Comparison of ENCODE assay signal across 9 cellular contexts in the genomic region with DNA sequence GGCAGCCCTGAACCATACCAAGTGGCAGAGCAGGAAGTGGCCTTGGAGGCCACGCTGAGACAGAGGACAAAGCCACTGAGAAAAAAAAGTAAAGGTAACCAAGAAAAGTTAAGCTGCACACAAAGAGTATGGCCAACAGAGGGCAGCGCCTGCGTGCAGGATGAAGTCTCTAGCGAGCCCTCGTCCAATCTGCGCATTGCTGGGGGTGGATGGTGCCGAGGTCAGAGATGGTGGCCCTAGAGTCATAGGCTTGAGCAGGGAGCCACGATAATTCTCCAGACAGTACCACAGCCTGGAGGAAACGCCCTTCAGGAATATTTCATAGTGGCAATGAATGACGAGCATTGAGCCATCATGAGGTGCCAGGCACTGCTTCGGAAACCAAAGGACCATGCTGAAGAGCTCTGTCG. TPM values are rescaled to one million over a fixed set of nuclear protein-coding genes. Genes with fewer than 3 reads are reported as not detected.
DNase-seq lines count a peak whose midpoint lies in the region; ATAC-seq, FAIRE-seq and TF ChIP-seq lines count a peak whose summit lies in the region.
"Had no signal": no experiment of that assay in that cellular context is flagged by ENCODE, and none has a peak within 500 bp of the region (broad histone marks: within the 10 kb centered on the region; RNA-seq: fewer than 3 reads in every experiment).

No MANE protein-coding gene starts in this region.

- no peaks in the 10 kb centered on the region for H3K27me3 ChIP-seq in CD4-positive, alpha-beta memory T cell (ENCODE audit: insufficient read depth, low read length)
- H3K27me3 ChIP-seq: SJSA1 had no signal

- H3K27ac ChIP-seq in CD4-positive, alpha-beta memory T cell (ENCODE audit: low read depth, low read length), result no peak overlapping the region
- H3K27ac ChIP-seq: SJSA1 had no signal

- ATAC-seq in GM19351 (IDR thresholded peaks at IDR 0.05; ENCODE audit: unreplicated experiment), result peak; percentile 92
- ATAC-seq in HG03108 (IDR thresholded peaks at IDR 0.05; ENCODE audit: unreplicated experiment), result no peak

- H3K27me3 Mint-ChIP-seq in CD4-positive, alpha-beta memory T cell, result no peaks in the 10 kb centered on the region
- H3K27me3 Mint-ChIP-seq in brain, result no peaks in the 10 kb centered on the region

- H3K9me3 ChIP-seq in CD4-positive, alpha-beta memory T cell (ENCODE audit: control insufficient read depth in 1 of 2, low read length in 2 of 2), result no peaks in the 10 kb centered on the region
- H3K9me3 ChIP-seq: SJSA1 had no signal

- H3K4me1 ChIP-seq in CD4-positive, alpha-beta memory T cell (ENCODE audit: insufficient read depth, low read length), result peaks cover 13% of the 10 kb centered on the region
- H3K4me1 ChIP-seq: SJSA1 had no signal

- H3K27ac Mint-ChIP-seq in CD4-positive, alpha-beta memory T cell, result peak overlapping the region in 2 of 7 donors; percentile 64 to 65
- H3K27ac Mint-ChIP-seq in brain, result peak overlapping the region; percentile 9 to 89 (median 52)

- peak; percentile 75 for FAIRE-seq in islet of Langerhans (lab: Jason Lieb, UNC)

- peaks cover 6 to 24% (median 15%) of the 10 kb centered on the region in 4 donors for H3K4me1 Mint-ChIP-seq in CD4-positive, alpha-beta memory T cell
- peaks cover 66% of the 10 kb centered on the region for H3K4me1 Mint-ChIP-seq in brain

- H3K4me3 ChIP-seq in CD4-positive, alpha-beta memory T cell (ENCODE audit: low read length in 2 of 2), result no peak overlapping the region
- H3K4me3 ChIP-seq in LNCaP clone FGC (ENCODE audit: low read depth, low read length), result no peak overlapping the region
- H3K4me3 ChIP-seq: SJSA1 had no signal

- peaks cover 21 to 34% of the 10 kb centered on the region in 2 donors for H3K36me3 Mint-ChIP-seq in CD4-positive, alpha-beta memory T cell
- peaks cover 38% of the 10 kb centered on the region for H3K36me3 Mint-ChIP-seq in brain

- peak in 4 of 5 donors; percentile 41 to 53 (median 47) for DNase-seq in CD4-positive, alpha-beta memory T cell
- DNase-seq in LNCaP clone FGC (ENCODE audit: low read depth), result peak; percentile 46
- DNase-seq in RPMI8226, result peak; percentile 67
- peak; percentile 56 for DNase-seq in stimulated activated CD4-positive, alpha-beta T cell treated with anti-CD3 and anti-CD28 coated beads, Interleukin-1b, Interleukin-23, amount 100 ng/mL, for 48 hours

- CTCF ChIA-PET in CD4-positive, alpha-beta memory T cell (lab: Charles Lee; ENCODE audit: partially characterized antibody), result interaction anchor here (0.6 to 5.6 kb wide), 15 partner anchors 9 to 1441 kb away, joined by 3 to 32 read pairs (median 4); partner anchors contain the start of gene ZNF862

- intact Hi-C loops in CD4-positive, alpha-beta memory T cell (cut with micrococcal nuclease), result loop anchor here (5.0 kb wide), 1 partner anchor 164 kb away; no protein-coding TSS in a partner anchor

- H3K4me3 Mint-ChIP-seq in CD4-positive, alpha-beta memory T cell, result peak overlapping the region in 1 of 8 donors; percentile 39
- no peak overlapping the region for H3K4me3 Mint-ChIP-seq in brain

- H3K9me3 Mint-ChIP-seq in CD4-positive, alpha-beta memory T cell, result no peaks in the 10 kb centered on the region
- H3K9me3 Mint-ChIP-seq in brain, result no peaks in the 10 kb centered on the region

- POLR2A ChIA-PET in CD4-positive, alpha-beta memory T cell (lab: Charles Lee; ENCODE audit: partially characterized antibody), result interaction anchor here (1.2 to 9.3 kb wide), 5 partner anchors 9 to 45 kb away, joined by 3 to 80 read pairs (median 10); partner anchors contain the start of genes ATP6V0E2 and ZNF862

- TF ChIP-seq CTCF in LNCaP clone FGC (IDR thresholded peaks at IDR 0.05; ENCODE audit: control insufficient read depth, extremely low read depth, insufficient read depth) (peak; percentile 88), brain (conservative IDR thresholded peaks at IDR 0.05) (peak; percentile 73 to 87)

- peaks cover 7% of the 10 kb centered on the region for H3K36me3 ChIP-seq in CD4-positive, alpha-beta memory T cell (ENCODE audit: insufficient read depth, low read length)
- H3K36me3 ChIP-seq: SJSA1 had no signal

RNA-seq across cellular contexts. Expression of gene ATP6V0E2, which starts 9.7 kb away (rescaled TPM):
- total RNA-seq in CD4-positive, alpha-beta memory T cell, result 10 to 100 TPM; 64.6 to 65.3 TPM
- polyA plus RNA-seq in CD4-positive, alpha-beta memory T cell, result 100 to 1,000 TPM; 144 to 163 TPM
- polyA plus RNA-seq in brain (ENCODE audit: insufficient read depth, low read depth, low replicate concordance), result 390 TPM

RNA-seq across cellular contexts. Expression of gene ZNF862, which starts 45.3 kb away (rescaled TPM):
- 10 to 100 TPM; 84.2 to 88.6 TPM for total RNA-seq in CD4-positive, alpha-beta memory T cell
- 10 to 100 TPM in 1 of 2 donors, 1 to 10 TPM in 1; 9.8 to 10.5 TPM for polyA plus RNA-seq in CD4-positive, alpha-beta memory T cell
- polyA plus RNA-seq in brain (ENCODE audit: insufficient read depth, low read depth, low replicate concordance), result 10.0 TPM
